8 cellular contexts compared by ENCODE assay signal in genomic region chr3:159911011-159911663, GRCh38.
A peak's percentile ranks its signal among the peaks of the same experiment; 100 is the strongest.
DNase-seq lines count a peak whose midpoint lies in the region; ATAC-seq and TF ChIP-seq lines count a peak whose summit lies in the region.

No MANE protein-coding gene starts in this region.

- H3K36me3 Mint-ChIP-seq in stimulated activated effector memory CD8-positive, alpha-beta T cell treated with anti-CD3 and anti-CD28 coated beads, Interleukin-12 subunit alpha, Interleukin-12 subunit beta, amount 100 ng/mL, for 72 hours: no peaks in the 10 kb centered on the region

- peak; percentile 92 for ATAC-seq in HG03342 (IDR thresholded peaks at IDR 0.05; ENCODE audit: unreplicated experiment)
- ATAC-seq in stimulated activated effector memory CD8-positive, alpha-beta T cell treated with anti-CD3 and anti-CD28 coated beads, Interleukin-12 subunit alpha, Interleukin-12 subunit beta, amount 100 ng/mL, for 72 hours: no peak

- no peak overlapping the region for H2AFZ ChIP-seq in Karpas-422 (ENCODE audit: low read length)

- no peaks in the 10 kb centered on the region for H3K9me3 ChIP-seq in Karpas-422 (ENCODE audit: low read length)

- H3K4me2 ChIP-seq in Karpas-422 (ENCODE audit: low read depth, low read length, poor library complexity, severe bottlenecking): no peak overlapping the region

- H3K79me2 ChIP-seq in Karpas-422 (ENCODE audit: low read length): no peaks in the 10 kb centered on the region

- H3K27me3 ChIP-seq in Karpas-422 (ENCODE audit: low read length): no peaks in the 10 kb centered on the region

- no peaks in the 10 kb centered on the region for H4K20me1 ChIP-seq in Karpas-422 (ENCODE audit: insufficient read depth, low read depth, low read length)

- DNase-seq in stimulated activated CD4-positive, alpha-beta T cell treated with anti-CD3 and anti-CD28 coated beads, Interleukin-15, amount 100 ng/mL, for 24 hours: peak; percentile 14
- no peak for DNase-seq in stimulated activated CD4-positive, alpha-beta T cell treated with anti-CD3 and anti-CD28 coated beads, Interleukin-4, amount 100 ng/mL, for 1 hour
- DNase-seq in choroid plexus epithelial cell (ENCODE audit: low read depth) (peak; percentile 31), iPS-NIHi11 (ENCODE audit: low spot score) (no peak), Karpas-422 (no peak)
- no peak for DNase-seq in stimulated activated effector memory CD8-positive, alpha-beta T cell treated with anti-CD3 and anti-CD28 coated beads, Interleukin-12 subunit alpha, Interleukin-12 subunit beta, amount 100 ng/mL, for 72 hours (ENCODE audit: low spot score in 2 of 2)
- no peak for DNase-seq in NK-92 treated with Interleukin-12 subunit alpha and Interleukin-12 subunit beta, amount 100 ng/mL, for 24 hours (lab: John Stamatoyannopoulos, UW)

- H3K9ac ChIP-seq in Karpas-422 (ENCODE audit: low read length): no peak overlapping the region

- H3K4me1 Mint-ChIP-seq in stimulated activated effector memory CD8-positive, alpha-beta T cell treated with anti-CD3 and anti-CD28 coated beads, Interleukin-12 subunit alpha, Interleukin-12 subunit beta, amount 100 ng/mL, for 72 hours: peaks cover 7% of the 10 kb centered on the region

- peak overlapping the region; percentile 24 for H3K4me3 Mint-ChIP-seq in stimulated activated effector memory CD8-positive, alpha-beta T cell treated with anti-CD3 and anti-CD28 coated beads, Interleukin-12 subunit alpha, Interleukin-12 subunit beta, amount 100 ng/mL, for 72 hours

- no peak for TF ChIP-seq CTCF in choroid plexus epithelial cell (conservative IDR thresholded peaks at IDR 0.05; ENCODE audit: low read depth, low read length)

- no peaks in the 10 kb centered on the region for H3K4me1 ChIP-seq in Karpas-422 (ENCODE audit: low read length)

- no peak overlapping the region for H3K27ac ChIP-seq in Karpas-422 (ENCODE audit: low read length)

- peak overlapping the region; percentile 3 for H3K27ac Mint-ChIP-seq in stimulated activated effector memory CD8-positive, alpha-beta T cell treated with anti-CD3 and anti-CD28 coated beads, Interleukin-12 subunit alpha, Interleukin-12 subunit beta, amount 100 ng/mL, for 72 hours

- no peaks in the 10 kb centered on the region for H3K36me3 ChIP-seq in Karpas-422 (ENCODE audit: insufficient read depth, low read length)

- peaks cover 4% of the 10 kb centered on the region for H3K9me3 Mint-ChIP-seq in stimulated activated effector memory CD8-positive, alpha-beta T cell treated with anti-CD3 and anti-CD28 coated beads, Interleukin-12 subunit alpha, Interleukin-12 subunit beta, amount 100 ng/mL, for 72 hours

- H3K9me2 ChIP-seq in Karpas-422 (replicated peaks; ENCODE audit: insufficient read depth, low read length): no peaks in the 10 kb centered on the region

- H3K4me3 ChIP-seq in choroid plexus epithelial cell (ENCODE audit: low read depth, low read length) (no peak overlapping the region), Karpas-422 (ENCODE audit: low read length) (no peak overlapping the region)

Comparison
In these comparisons a context has a peak if more than half of its experiments do, and no peak if none do; other contexts are left out.
1. DNase-seq: peak in stimulated activated CD4-positive, alpha-beta T cell treated with anti-CD3 and anti-CD28 coated beads, Interleukin-15, amount 100 ng/mL, for 24 hours (single experiment) and choroid plexus epithelial cell (single experiment); none in stimulated activated CD4-positive, alpha-beta T cell treated with anti-CD3 and anti-CD28 coated beads, Interleukin-4, amount 100 ng/mL, for 1 hour (single experiment), stimulated activated effector memory CD8-positive, alpha-beta T cell treated with anti-CD3 and anti-CD28 coated beads, Interleukin-12 subunit alpha, Interleukin-12 subunit beta, amount 100 ng/mL, for 72 hours (0 of 2), iPS-NIHi11 (single experiment), NK-92 treated with Interleukin-12 subunit alpha and Interleukin-12 subunit beta, amount 100 ng/mL, for 24 hours (single experiment) and Karpas-422 (single experiment).